ENCODE assay signal across 25 cellular contexts in genomic region chr5:118126159-118126558, GRCh38.
DNase-seq lines count a peak whose midpoint lies in the region; ATAC-seq, FAIRE-seq and TF ChIP-seq lines count a peak whose summit lies in the region.
"Had no signal": no experiment of that assay in that cellular context is flagged by ENCODE, and none has a peak within 500 bp of the region (broad histone marks: within the 10 kb centered on the region; RNA-seq: fewer than 3 reads in every experiment).

No MANE protein-coding gene starts in this region.

- no peaks in the 10 kb centered on the region for H3K79me2 ChIP-seq in keratinocyte (ENCODE audit: control insufficient read depth, insufficient read depth, low read length)

- FAIRE-seq in keratinocyte (lab: Jason Lieb, UNC) = peak; percentile 57

- ATAC-seq in GM18502 (IDR thresholded peaks at IDR 0.05; ENCODE audit: poor library complexity, unreplicated experiment) (peak; percentile 64), HG03565 (IDR thresholded peaks at IDR 0.05; ENCODE audit: unreplicated experiment) (no peak), HG02610 (IDR thresholded peaks at IDR 0.05; ENCODE audit: unreplicated experiment) (no peak), GM18858 (IDR thresholded peaks at IDR 0.05; ENCODE audit: unreplicated experiment) (no peak)
- ATAC-seq: CD8-positive, alpha-beta T cell; gastrocnemius medialis; natural killer cell treated with Interleukin-12 subunit alpha and Interleukin-12 subunit beta and Interleukin-15 and Interleukin-18, amount 100 ng/mL, for 72 hours; pancreas; right lobe of liver had no signal

- no peak overlapping the region for H3K9ac ChIP-seq in keratinocyte (ENCODE audit: control insufficient read depth, extremely low read depth, insufficient read depth, low read length)

- in situ Hi-C loops in astrocyte of the cerebellum (cut with HindIII; ENCODE audit: low sequenced_read_pairs) = no loop called here

- DNase-seq in HS-5 (ENCODE audit: low read depth) = peak; percentile 11
- DNase-seq in astrocyte of the cerebellum (ENCODE audit: low read depth) = peak; percentile 16
- DNase-seq in keratinocyte (ENCODE audit: low read depth, low spot score) = no peak
- no peak for DNase-seq in stimulated activated naive CD4-positive, alpha-beta T cell (lab: John Stamatoyannopoulos, UW)
- DNase-seq: activated CD4-positive, alpha-beta T cell treated with anti-CD3 and anti-CD28 coated beads, Interleukin-2, amount 50 U/mL, for 4 hours; activated gamma-delta T cell treated with Interleukin-2 at 50 U/mL for 16 hours; CD8-positive, alpha-beta T cell; cortex of kidney; DND-41; gastrocnemius medialis; KG1; NCI-H1105; NCI-H2107; NCI-H524; pancreas; right lobe of liver; SHP77; stimulated activated naive CD4-positive, alpha-beta T cell treated with Interleukin-2 at 50 U/mL for 16 hours; T-helper 1 cell; tibial artery had no signal

- no peaks in the 10 kb centered on the region for H3K36me3 ChIP-seq in keratinocyte (ENCODE audit: control insufficient read depth in 2 of 2, extremely low read depth in 1 of 2, insufficient read depth in 2 of 2, low read length in 2 of 2)
- H3K36me3 ChIP-seq: gastrocnemius medialis, pancreas, right lobe of liver, tibial artery had no signal

- no peaks in the 10 kb centered on the region for H3K9me1 ChIP-seq in keratinocyte (ENCODE audit: control insufficient read depth, extremely low read depth, insufficient read depth, low read length)

- no peaks in the 10 kb centered on the region for H3K9me3 ChIP-seq in keratinocyte (ENCODE audit: control insufficient read depth, low read depth, low read length)
- H3K9me3 ChIP-seq: gastrocnemius medialis, pancreas, right lobe of liver, tibial artery had no signal

- TF ChIP-seq CTCF in astrocyte of the cerebellum (IDR thresholded peaks at IDR 0.05; ENCODE audit: low read depth, low read length, missing control alignments) (no peak), keratinocyte (optimal IDR thresholded peaks at IDR 0.05 in 1 of 3, IDR thresholded peaks at IDR 0.05 in 1 of 3, conservative IDR thresholded peaks at IDR 0.05 in 1 of 3; ENCODE audit: extremely low read depth in 1 of 3, insufficient read depth in 2 of 3, low read length in 3 of 3) (no peak)

- dilution Hi-C loops in keratinocyte (cut with MboI; ENCODE audit: extremely low pct_ligation_motif_present, low sequenced_read_pairs) = no loop called here

- no peak overlapping the region for H3K4me3 ChIP-seq in astrocyte of the cerebellum (ENCODE audit: low read depth, low read length)
- no peak overlapping the region for H3K4me3 ChIP-seq in keratinocyte (ENCODE audit: control insufficient read depth in 2 of 3, extremely low read depth in 1 of 3, insufficient read depth in 2 of 3, low read depth in 1 of 3, low read length in 3 of 3)
- H3K4me3 ChIP-seq: gastrocnemius medialis, pancreas, right lobe of liver, tibial artery had no signal

- no peak overlapping the region for H2AFZ ChIP-seq in keratinocyte (ENCODE audit: control insufficient read depth, low read length)

- H4K20me1 ChIP-seq in keratinocyte (ENCODE audit: control insufficient read depth, extremely low read depth, insufficient read depth, low read length) = no peaks in the 10 kb centered on the region

- no peaks in the 10 kb centered on the region for H3K4me1 ChIP-seq in keratinocyte (ENCODE audit: control insufficient read depth, extremely low read depth, insufficient read depth, low read length)
- H3K4me1 ChIP-seq: gastrocnemius medialis, pancreas, right lobe of liver, tibial artery had no signal

- no peak overlapping the region for H3K4me2 ChIP-seq in keratinocyte (ENCODE audit: control insufficient read depth, extremely low read depth, insufficient read depth, low read depth, low read length)

- no peak overlapping the region for H3K27ac ChIP-seq in keratinocyte (ENCODE audit: control insufficient read depth, insufficient read depth, low read length)
- H3K27ac ChIP-seq: gastrocnemius medialis, pancreas, right lobe of liver, tibial artery had no signal

- no peaks in the 10 kb centered on the region for H3K27me3 ChIP-seq in keratinocyte (ENCODE audit: control insufficient read depth, extremely low read depth, insufficient read depth, low read length)
- H3K27me3 ChIP-seq: gastrocnemius medialis, right lobe of liver, tibial artery had no signal

Comparison
In these comparisons a context has a peak if more than half of its experiments do, and no peak if none do; other contexts are left out.
1. DNase-seq: peak in HS-5 (single experiment) and astrocyte of the cerebellum (single experiment); none in keratinocyte (single experiment) and stimulated activated naive CD4-positive, alpha-beta T cell (0 of 6).